In the genomic region with DNA sequence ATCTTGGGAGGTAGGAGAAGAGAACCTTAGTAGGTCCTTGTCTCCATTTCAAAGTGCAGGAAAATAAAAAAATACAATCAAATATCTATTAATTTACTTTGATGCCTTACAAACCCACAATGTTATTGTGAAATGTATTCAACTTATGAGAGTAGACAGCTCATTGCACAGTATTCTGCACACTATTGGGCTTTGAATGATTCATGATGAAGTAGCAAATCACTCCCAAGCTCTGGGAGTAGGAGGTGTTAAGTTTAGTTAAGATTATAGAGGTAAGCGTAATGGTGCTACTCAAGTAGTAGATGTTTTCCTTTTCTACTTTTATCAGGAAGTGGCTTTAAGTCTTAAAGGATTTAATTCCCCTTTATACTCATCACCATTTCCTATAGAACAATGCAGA, we compare ENCODE assay signal across 7 cellular contexts. TPM values are rescaled to one million over a fixed set of nuclear protein-coding genes. Genes with fewer than 3 reads are reported as not detected.
"Had no signal": no experiment of that assay in that cellular context is flagged by ENCODE, and none has a peak within 500 bp of the region (broad histone marks: within the 10 kb centered on the region; RNA-seq: fewer than 3 reads in every experiment).

No MANE protein-coding gene starts in this region.

- H3K4me3 ChIP-seq: GM23338, K562 had no signal

- DNase-seq: H9, HCEC 1CT, IMR-90 had no signal

RNA-seq across cellular contexts. Expression of a gene that starts 32.8 kb away (rescaled TPM):
- total RNA-seq: GM23338, H1, H9, HT-29, IMR-90, K562 had no signal
- polyA plus RNA-seq: GM23338, H1, IMR-90, K562 had no signal
